27 cellular contexts compared by ENCODE assay signal in genomic region chr2:121285926-121286325, GRCh38. TPM values are rescaled to one million over a fixed set of nuclear protein-coding genes. Genes with fewer than 3 reads are reported as not detected.
DNase-seq lines count a peak whose midpoint lies in the region; ATAC-seq, FAIRE-seq and TF ChIP-seq lines count a peak whose summit lies in the region.
"Had no signal": no experiment of that assay in that cellular context is flagged by ENCODE, and none has a peak within 500 bp of the region (broad histone marks: within the 10 kb centered on the region; RNA-seq: fewer than 3 reads in every experiment).

No MANE protein-coding gene starts in this region.

- CTCF ChIA-PET in A549 (lab: Yijun Ruan, JAX) (interaction anchor here (2.9 kb wide), 1 partner anchor 11 kb away, joined by 24 read pairs; no protein-coding TSS in a partner anchor), RWPE1 (lab: Yijun Ruan, JAX) (no interaction called here)

- no peak overlapping the region for H3K4me2 ChIP-seq in A549
- no peak overlapping the region for H3K4me2 ChIP-seq in neuronal stem cell (ENCODE audit: insufficient read depth, low read length, poor library complexity, severe bottlenecking)

- H3K14ac ChIP-seq in neuronal stem cell (ENCODE audit: low read length): no peak overlapping the region

- H3K4ac ChIP-seq in neuronal stem cell (ENCODE audit: low read length): no peak overlapping the region

- TF ChIP-seq EP300 in A549 (IDR thresholded peaks at IDR 0.05): no peak

- TF ChIP-seq POLR2A in A549 (IDR thresholded peaks at IDR 0.05; ENCODE audit: low read length): no peak

- DNase-seq in DMS53 (lab: John Stamatoyannopoulos, UW): peak; percentile 49
- DNase-seq in DMS53 treated with DMSO at 0.1 percent for 48 hours (lab: John Stamatoyannopoulos, UW; ENCODE audit: unreplicated experiment): no peak
- no peak for DNase-seq in A549 (ENCODE audit: low read depth in 1 of 2, low spot score in 1 of 2)
- DNase-seq in RWPE1 (ENCODE audit: low spot score): no peak
- DNase-seq in mesothelial cell of epicardium (ENCODE audit: low spot score in 2 of 2, unreplicated experiment in 2 of 2): no peak
- no peak for DNase-seq in neuronal stem cell (ENCODE audit: low spot score)
- DNase-seq in COR-L47 (lab: John Stamatoyannopoulos, UW): no peak
- no peak for DNase-seq in NCI-H526 treated with DMSO at 0.1 percent for 48 hours (lab: John Stamatoyannopoulos, UW)
- DNase-seq: activated CD4-positive, CD25-positive, alpha-beta regulatory T cell treated with anti-CD3 and anti-CD28 coated beads, Interleukin-2, amount 50 U/mL, for 72 hours; activated CD8-positive, alpha-beta memory T cell treated with anti-CD3 and anti-CD28 coated beads for 24 hours; activated T-cell treated with anti-CD3 and anti-CD28 coated beads, Interleukin-2, amount 50 U/mL, for 1 hour; anterior cingulate cortex; CD4-positive, CD25-positive, alpha-beta regulatory T cell; foreskin fibroblast; GM23248; head of caudate nucleus; NCI-H1092 treated with DMSO at 0.1 percent for 48 hours; NCI-H1930; NCI-H69; sigmoid colon; stimulated activated CD4-positive, alpha-beta T cell treated with anti-CD3 and anti-CD28 coated beads, Interleukin-4, amount 100 ng/mL, for 24 hours; T-helper 1 cell had no signal

- H3K23ac ChIP-seq in neuronal stem cell (ENCODE audit: low read depth, low read length, poor library complexity): no peak overlapping the region

- no peak overlapping the region for H3K4me3 ChIP-seq in A549
- no peak overlapping the region for H3K4me3 ChIP-seq in neuronal stem cell (ENCODE audit: low read length in 2 of 2)

- no peak overlapping the region for H2BK15ac ChIP-seq in neuronal stem cell (ENCODE audit: low read length)

- H4K8ac ChIP-seq in neuronal stem cell (ENCODE audit: low read depth, low read length): no peak overlapping the region

- H3K27me3 ChIP-seq in neuronal stem cell (ENCODE audit: control insufficient read depth in 3 of 3, insufficient read depth in 3 of 3, low read depth in 1 of 3, low read length in 3 of 3): peaks cover 13 to 79% (median 37%) of the 10 kb centered on the region in 3 experiments

- H3K4me1 ChIP-seq in A549: peaks cover 31% of the 10 kb centered on the region
- H3K4me1 ChIP-seq in neuronal stem cell (ENCODE audit: control insufficient read depth in 2 of 2, insufficient read depth in 1 of 2, low read depth in 1 of 2, low read length in 2 of 2): no peaks in the 10 kb centered on the region

- H2BK12ac ChIP-seq in neuronal stem cell (ENCODE audit: low read length): no peak overlapping the region

- H3K9me3 ChIP-seq in A549 (no peaks in the 10 kb centered on the region), neuronal stem cell (replicated peaks in 1 of 2; ENCODE audit: control insufficient read depth in 2 of 2, insufficient read depth in 1 of 2, low read depth in 1 of 2, low read length in 2 of 2) (no peaks in the 10 kb centered on the region)
- H3K9me3 ChIP-seq: sigmoid colon, suprapubic skin had no signal

- TF ChIP-seq CTCF in A549 (IDR thresholded peaks at IDR 0.05) (no peak), RWPE1 (conservative IDR thresholded peaks at IDR 0.05; ENCODE audit: low read depth) (no peak), mesothelial cell of epicardium (IDR thresholded peaks at IDR 0.05; ENCODE audit: unreplicated experiment) (no peak)

- H2AK5ac ChIP-seq in neuronal stem cell (ENCODE audit: low read depth, low read length): no peak overlapping the region

- no peak for FAIRE-seq in A549 (lab: Jason Lieb, UNC)
- FAIRE-seq: kidney had no signal

- peaks cover 6% of the 10 kb centered on the region for H3K4me1 Mint-ChIP-seq in mesothelial cell of epicardium

- no peak overlapping the region for H2BK5ac ChIP-seq in neuronal stem cell (ENCODE audit: low read length)

- TF ChIP-seq RAD21 in A549 (conservative IDR thresholded peaks at IDR 0.05 in 1 of 2, IDR thresholded peaks at IDR 0.05 in 1 of 2): no peak

- no peak overlapping the region for H3K27ac Mint-ChIP-seq in mesothelial cell of epicardium
- H3K27ac Mint-ChIP-seq: CD4-positive, CD25-positive, alpha-beta regulatory T cell had no signal

- H3K27ac ChIP-seq in A549 (no peak overlapping the region; a peak in 1 of 6 replicates), RWPE1 (peak overlapping the region; percentile 83), neuronal stem cell (replicated peaks; ENCODE audit: low read length) (no peak overlapping the region)
- H3K27ac ChIP-seq: 22Rv1, coronary artery, GM23248, sigmoid colon had no signal

- ATAC-seq in A549: no peak

- H3K36me3 ChIP-seq in neuronal stem cell (replicated peaks in 1 of 2; ENCODE audit: control insufficient read depth in 2 of 2, insufficient read depth in 2 of 2, low read length in 2 of 2): no peaks in the 10 kb centered on the region
- H3K36me3 ChIP-seq: sigmoid colon, suprapubic skin had no signal

- no peak overlapping the region for H2BK120ac ChIP-seq in neuronal stem cell (ENCODE audit: low read depth, low read length)

- H4K91ac ChIP-seq in neuronal stem cell (ENCODE audit: low read depth, low read length, poor library complexity): no peak overlapping the region

- H3K27me3 Mint-ChIP-seq in mesothelial cell of epicardium (ENCODE audit: low read depth): peaks cover 63% of the 10 kb centered on the region

- no peak overlapping the region for H3K9ac ChIP-seq in neuronal stem cell (ENCODE audit: low read depth, low read length, poor library complexity)
- H3K9ac ChIP-seq: GM23248 had no signal

- peak overlapping the region; percentile 67 for H3K4me3 Mint-ChIP-seq in mesothelial cell of epicardium

- H2AFZ ChIP-seq in neuronal stem cell (ENCODE audit: low read length): no peak overlapping the region
- H2AFZ ChIP-seq: GM23248 had no signal

- no peaks in the 10 kb centered on the region for H3K79me1 ChIP-seq in neuronal stem cell (ENCODE audit: low read depth, low read length)

- POLR2A ChIA-PET in A549 (lab: Yijun Ruan, JAX) (no interaction called here), RWPE1 (lab: Yijun Ruan, JAX; ENCODE audit: low non-redundant PET) (interaction anchor here (0.7 kb wide), 1 partner anchor 823 kb away, joined by 5 read pairs; no protein-coding TSS in a partner anchor)

- H3K36me3 Mint-ChIP-seq in mesothelial cell of epicardium: no peaks in the 10 kb centered on the region
- H3K36me3 Mint-ChIP-seq: CD4-positive, CD25-positive, alpha-beta regulatory T cell; stimulated activated memory B cell treated with anti-CD40 and anti-IgM and Interleukin-4, amounts not matched to agents 10 μg/mL and 1 μg/mL and 100 μg/mL, for 72 hours had no signal

- H3K9me3 Mint-ChIP-seq in mesothelial cell of epicardium: no peaks in the 10 kb centered on the region
- H3K9me3 Mint-ChIP-seq: CD4-positive, CD25-positive, alpha-beta regulatory T cell; stimulated activated memory B cell treated with anti-CD40 and anti-IgM and Interleukin-4, amounts not matched to agents 10 μg/mL and 1 μg/mL and 100 μg/mL, for 72 hours had no signal

- WGBS in A549 (ENCODE audit: missing lambda C conversion rate): 91% methylated on average over 3 of the region's 3 CpGs
- WGBS in neuronal stem cell (ENCODE audit: extremely low coverage in 2 of 2, insufficient read length in 2 of 2, insufficient replicate concordance in 1 of 2), 2 donors: no CpG with 5 or more reads among the region's 3 CpGs

- H3K18ac ChIP-seq in neuronal stem cell (ENCODE audit: low read length): no peak overlapping the region

TF ChIP-seq in A549, 52 proteins besides CTCF, POLR2A, EP300 and RAD21:
- TF ChIP-seq ZFP36 (IDR thresholded peaks at IDR 0.05; ENCODE audit: borderline replicate concordance, partially characterized antibody) (peak; percentile 95), GATA3 (IDR thresholded peaks at IDR 0.05; ENCODE audit: borderline replicate concordance) (no peak)

RNA-seq across cellular contexts. Expression of gene TFCP2L1, which starts 0.9 kb away (rescaled TPM):
- 3.1 and 4.3 TPM in 2 replicates for polyA plus RNA-seq in A549 (2011; rRNA removed)
- polyA plus RNA-seq in A549 (2012; cell fraction: cytosol; rRNA removed): 1.0 and 1.1 TPM in 2 replicates
- polyA plus RNA-seq in A549 (2012; cell fraction: nucleus; rRNA removed): 2.3 and 3.5 TPM in 2 replicates
- 1.1 to 1.3 TPM (median 1.1 TPM) in 3 replicates for polyA plus RNA-seq in A549 (2017; fragmentation: RNase III; extraction: RNeasy Plus Mini Kit Qiagen cat#74134 plus additional on column Dnase treatment)
- polyA minus RNA-seq in A549 (2011; rRNA and poly(A)+ RNA removed): 8.6 and 11.6 TPM in 2 replicates
- total RNA-seq in mesothelial cell of epicardium: 0.13 to 0.54 TPM (median 0.16 TPM) in 3 replicates
- polyA plus RNA-seq in neuronal stem cell (2013, experiment 1 of 2): 0.01 TPM
- 0.03 TPM for polyA plus RNA-seq in neuronal stem cell (2013, experiment 2 of 2)
- total RNA-seq: GM23248 had no signal
- polyA plus RNA-seq: CD4-positive, CD25-positive, alpha-beta regulatory T cell; GM23248 had no signal
